In genomic region chr9:133509179-133510083, GRCh38 we compare ENCODE assay signal across 8 cellular contexts. TPM values are rescaled to one million over a fixed set of nuclear protein-coding genes. Genes with fewer than 3 reads are reported as not detected.
DNase-seq lines count a peak whose midpoint lies in the region; ATAC-seq, FAIRE-seq and TF ChIP-seq lines count a peak whose summit lies in the region.

No MANE protein-coding gene starts in this region.

- H3K27me3 Mint-ChIP-seq in astrocyte (ENCODE audit: low read depth, unreplicated experiment) = peaks cover 6% of the 10 kb centered on the region

- H2AFZ ChIP-seq in astrocyte (ENCODE audit: low read depth, low read length) = peak overlapping the region; percentile 35

- TF ChIP-seq CTCF in astrocyte (IDR thresholded peaks at IDR 0.05; ENCODE audit: insufficient read depth, low read depth, low read length) = no peak
- no peak for TF ChIP-seq CTCF in mucosa of descending colon (IDR thresholded peaks at IDR 0.05)
- no peak for TF ChIP-seq CTCF in GM10266 (IDR thresholded peaks at IDR 0.05; ENCODE audit: control insufficient read depth, insufficient read depth, low read depth, missing control alignments)

- peaks cover 14% of the 10 kb centered on the region for H3K4me1 Mint-ChIP-seq in astrocyte (ENCODE audit: low read depth, unreplicated experiment)

- no peaks in the 10 kb centered on the region for H3K79me2 ChIP-seq in astrocyte (ENCODE audit: insufficient read depth, low read length)

- H3K9me3 ChIP-seq in astrocyte (ENCODE audit: insufficient read depth, low read depth, low read length) (no peaks in the 10 kb centered on the region), mucosa of descending colon (no peaks in the 10 kb centered on the region)

- no peak overlapping the region for H3K4me3 ChIP-seq in astrocyte (ENCODE audit: insufficient read depth, low read depth, low read length)
- H3K4me3 ChIP-seq in mucosa of descending colon = no peak overlapping the region

- intact Hi-C loops in mucosa of descending colon (cut with DNase I, micrococcal nuclease) = no loop called here

- ATAC-seq in mucosa of descending colon = peak; percentile 70
- no peak for ATAC-seq in HG02981 (IDR thresholded peaks at IDR 0.05; ENCODE audit: unreplicated experiment)

- H3K27me3 ChIP-seq in astrocyte (ENCODE audit: insufficient read depth, low read length) = peaks cover 4% of the 10 kb centered on the region

- H3K9ac ChIP-seq in astrocyte (ENCODE audit: low read length) = no peak overlapping the region

- H3K4me2 ChIP-seq in astrocyte (ENCODE audit: low read length) = peak overlapping the region; percentile 76

- no peaks in the 10 kb centered on the region for H3K36me3 Mint-ChIP-seq in astrocyte (ENCODE audit: low read depth, unreplicated experiment)

- H4K20me1 ChIP-seq in astrocyte (ENCODE audit: insufficient read depth, low read length) = no peaks in the 10 kb centered on the region

- H3K36me3 ChIP-seq in astrocyte (ENCODE audit: insufficient read depth, low read length) (no peaks in the 10 kb centered on the region), mucosa of descending colon (ENCODE audit: low read depth) (no peaks in the 10 kb centered on the region)

- no peak for FAIRE-seq in astrocyte (lab: Jason Lieb, UNC)

- H3K9me3 Mint-ChIP-seq in astrocyte (ENCODE audit: unreplicated experiment) = no peaks in the 10 kb centered on the region

- peaks cover 25% of the 10 kb centered on the region for H3K4me1 ChIP-seq in astrocyte (ENCODE audit: insufficient read depth, low read length)
- H3K4me1 ChIP-seq in mucosa of descending colon (ENCODE audit: low read depth) = peaks cover 12% of the 10 kb centered on the region

- H3K4me3 Mint-ChIP-seq in astrocyte (ENCODE audit: unreplicated experiment) = no peak overlapping the region

- no peak overlapping the region for H3K27ac ChIP-seq in astrocyte (ENCODE audit: low read depth, low read length)

- H3K27ac Mint-ChIP-seq in astrocyte (ENCODE audit: unreplicated experiment) = no peak overlapping the region

- DNase-seq in Daoy (ENCODE audit: low read depth) = peak; percentile 44
- DNase-seq in NCI-H146 (lab: John Stamatoyannopoulos, UW) = peak; percentile 62
- DNase-seq in astrocyte (ENCODE audit: low read depth) = no peak
- peak in 2 of 3 donors; percentile 34 to 57 for DNase-seq in mucosa of descending colon
- DNase-seq in stimulated activated CD8-positive, alpha-beta memory T cell treated with anti-CD3 and anti-CD28 coated beads, Interleukin-4, amount 100 ng/mL, for 48 hours = no peak
- no peak for DNase-seq in RKO (ENCODE audit: low spot score)
- DNase-seq in GM10266 (ENCODE audit: extremely low spot score) = no peak

RNA-seq across cellular contexts. Expression of gene MYMK, which starts 15.3 kb away (rescaled TPM):
- total RNA-seq in Daoy (2014; rRNA removed; shearing (Covaris generic)) = not detected in 2 replicates
- total RNA-seq in astrocyte (not detected in 2 replicates), mucosa of descending colon (not detected)

RNA-seq across cellular contexts. Expression of gene ADAMTSL2, which starts 25.1 kb away (rescaled TPM):
- 0.03 TPM in 1 of 2 replicates, not detected in the other for total RNA-seq in Daoy (2014; rRNA removed; shearing (Covaris generic))
- total RNA-seq in astrocyte = 0.52 and 0.58 TPM in 2 replicates
- 1 to 10 TPM; 1.3 to 2.7 (median 1.5) TPM for total RNA-seq in mucosa of descending colon

RNA-seq across cellular contexts. Expression of gene SLC2A6, which starts 30.5 kb away (rescaled TPM):
- 29.2 and 30.9 TPM in 2 replicates for total RNA-seq in Daoy (2014; rRNA removed; shearing (Covaris generic))
- total RNA-seq in astrocyte = 21.1 and 24.3 TPM in 2 replicates
- 1 to 10 TPM; 2.6 to 5.3 (median 2.8) TPM for total RNA-seq in mucosa of descending colon

RNA-seq across cellular contexts. Expression of gene CACFD1, which starts 49.7 kb away (rescaled TPM):
- total RNA-seq in Daoy (2014; rRNA removed; shearing (Covaris generic)) = 2.6 and 3.8 TPM in 2 replicates
- 13.1 and 14.2 TPM in 2 replicates for total RNA-seq in astrocyte
- total RNA-seq in mucosa of descending colon = 10 to 100 TPM; 42.7 to 84.2 (median 54.1) TPM

Comparison
In these comparisons a context has a peak if more than half of its experiments do, and no peak if none do; other contexts are left out.
1. DNase-seq: peak in Daoy (single experiment), NCI-H146 (single experiment) and mucosa of descending colon (2 of 3); none in astrocyte (single experiment), stimulated activated CD8-positive, alpha-beta memory T cell treated with anti-CD3 and anti-CD28 coated beads, Interleukin-4, amount 100 ng/mL, for 48 hours (single experiment), RKO (single experiment) and GM10266 (single experiment).